In the genomic region with DNA sequence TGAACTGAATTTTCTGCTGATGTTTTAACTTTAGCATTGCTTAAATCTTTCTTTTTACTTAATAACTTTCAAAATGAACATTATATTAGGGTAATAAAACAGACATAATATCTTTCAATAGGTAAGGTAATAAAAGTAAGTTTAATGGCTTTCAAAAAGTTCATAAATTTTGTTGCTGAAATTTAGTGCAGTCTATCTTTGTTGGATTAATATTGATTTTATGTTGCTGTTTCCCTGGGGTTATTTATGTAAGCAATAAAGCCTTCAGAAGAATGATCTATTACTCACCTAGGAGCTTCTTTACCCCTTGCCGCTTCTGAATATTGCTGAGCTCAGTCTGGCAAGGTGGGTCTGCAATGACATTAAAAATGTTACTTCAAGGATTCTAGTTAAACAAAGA, we compare ENCODE assay signal across 3 cellular contexts.
"Had no signal": no experiment of that assay in that cellular context is flagged by ENCODE, and none has a peak within 500 bp of the region (broad histone marks: within the 10 kb centered on the region; RNA-seq: fewer than 3 reads in every experiment).

No MANE protein-coding gene starts in this region.

- DNase-seq: IMR-90, KBM-7, KG1 had no signal
